8 cellular contexts compared by ENCODE assay signal in the genomic region with DNA sequence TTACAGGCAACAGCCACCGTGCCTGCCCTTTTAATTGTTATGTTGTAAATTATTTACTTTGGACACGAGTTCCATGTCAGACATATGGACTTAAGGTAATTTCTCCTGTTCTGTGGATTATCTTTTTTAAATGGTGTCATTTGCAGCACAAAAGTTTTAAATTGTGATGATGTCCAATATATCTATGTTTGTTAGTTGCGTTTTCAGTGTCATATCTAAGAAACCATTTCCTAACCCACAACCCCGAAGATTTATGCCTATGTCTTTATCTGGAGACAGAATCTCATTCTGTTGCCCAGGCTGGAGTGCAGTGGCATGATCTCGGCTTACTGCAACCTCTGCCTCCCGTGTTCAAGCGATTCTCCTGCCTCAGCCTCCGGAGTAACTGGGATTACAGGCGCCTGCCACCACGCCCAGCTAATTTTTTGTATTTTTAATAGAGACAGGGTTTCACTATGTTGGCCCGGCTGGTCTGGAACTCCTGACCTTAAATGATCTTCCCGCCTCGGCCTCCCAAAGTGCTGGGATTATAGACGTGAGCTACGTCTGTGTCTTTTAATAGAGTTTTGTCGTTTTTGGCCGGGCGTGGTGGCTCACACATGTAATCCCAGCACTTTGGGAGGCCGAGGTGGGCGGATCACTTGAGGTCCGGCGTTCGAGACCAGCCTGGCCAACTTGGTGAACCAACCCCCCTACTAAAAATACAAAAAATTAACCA. TPM values are rescaled to one million over a fixed set of nuclear protein-coding genes. Genes with fewer than 3 reads are reported as not detected.
DNase-seq lines count a peak whose midpoint lies in the region; TF ChIP-seq lines count a peak whose summit lies in the region.
"Not testable (repeated sequence)": the region's sequence is repeated elsewhere in the genome, so short reads cannot be mapped to it uniquely, and the experiment has no call there.

No MANE protein-coding gene starts in this region.

- H3K27me3 ChIP-seq in BLaER1; HUES48 (ENCODE audit: control insufficient read depth, insufficient read depth, low read length); SJSA1 (replicated peaks); ectodermal cell (ENCODE audit: control insufficient read depth, insufficient read depth, low read length, poor library complexity, severe bottlenecking); iPS-15b (ENCODE audit: control insufficient read depth, insufficient read depth, low read length); neural cell (ENCODE audit: insufficient read depth, low read depth, low read length); stomach: not testable (repeated sequence)

- peak overlapping the region; percentile 83 for H3K27ac Mint-ChIP-seq in activated naive CD8-positive, alpha-beta T cell

- H3K4me3 ChIP-seq in BLaER1 (peak overlapping the region; percentile 99), HUES48 (ENCODE audit: low read depth, low read length) (peak overlapping the region; percentile 63), SJSA1 (peak overlapping the region; percentile 100), ectodermal cell (ENCODE audit: insufficient read depth, low read depth, low read length) (peak overlapping the region; percentile 40), iPS-15b (ENCODE audit: low read depth, low read length) (peak overlapping the region; percentile 52), neural cell (ENCODE audit: low read length) (peak overlapping the region; percentile 98), stomach (peak overlapping the region; percentile 91 to 100 (median 96))

- H3K36me3 ChIP-seq in BLaER1, result peaks cover 26% of the 10 kb centered on the region
- not testable (repeated sequence) for H3K36me3 ChIP-seq in HUES48 (ENCODE audit: control insufficient read depth, insufficient read depth, low read length); ectodermal cell (ENCODE audit: control insufficient read depth, insufficient read depth, low read length); iPS-15b (ENCODE audit: control insufficient read depth, insufficient read depth, low read length); neural cell (ENCODE audit: insufficient read depth, low read length)
- peaks cover 13% of the 10 kb centered on the region for H3K36me3 ChIP-seq in SJSA1
- peaks cover 4 to 15% (median 12%) of the 10 kb centered on the region in 4 donors for H3K36me3 ChIP-seq in stomach

- not testable (repeated sequence) for TF ChIP-seq POLR2A in stomach (IDR thresholded peaks at IDR 0.05)

- not testable (repeated sequence) for H3K27ac ChIP-seq in BLaER1; SJSA1; ectodermal cell (ENCODE audit: insufficient read depth, low read depth, low read length, poor library complexity, severe bottlenecking); neural cell (ENCODE audit: low read length)
- H3K27ac ChIP-seq in HUES48 (ENCODE audit: low read depth, low read length) (peak overlapping the region; percentile 14), stomach (peak overlapping the region; percentile 80 to 91 (median 83))

- not testable (repeated sequence) for TF ChIP-seq EP300 in neural cell (conservative IDR thresholded peaks at IDR 0.05; ENCODE audit: poor library complexity, severe bottlenecking); stomach (IDR thresholded peaks at IDR 0.05)

- intact Hi-C loops in stomach (cut with DNase I; ENCODE audit: low total_unique reads), result not testable (repeated sequence)

- not testable (repeated sequence) for H3K36me3 Mint-ChIP-seq in activated naive CD8-positive, alpha-beta T cell

- H3K4me1 ChIP-seq in BLaER1 (peaks cover 25% of the 10 kb centered on the region), stomach (peaks cover 15 to 50% (median 41%) of the 10 kb centered on the region in 4 donors)
- H3K4me1 ChIP-seq in HUES48 (ENCODE audit: control insufficient read depth, insufficient read depth, low read length); SJSA1 (replicated peaks); ectodermal cell (ENCODE audit: control insufficient read depth, insufficient read depth, low read length); iPS-15b (ENCODE audit: control insufficient read depth, insufficient read depth, low read length): not testable (repeated sequence)

- TF ChIP-seq CTCF in neural cell (IDR thresholded peaks at IDR 0.05; ENCODE audit: poor library complexity, severe bottlenecking); stomach (IDR thresholded peaks at IDR 0.05): not testable (repeated sequence)

- not testable (repeated sequence) for H3K9me2 ChIP-seq in neural cell (ENCODE audit: insufficient read depth, low read length)

- H2AFZ ChIP-seq in neural cell (ENCODE audit: low read depth, low read length), result not testable (repeated sequence)

- H3K4me1 Mint-ChIP-seq in activated naive CD8-positive, alpha-beta T cell (ENCODE audit: low read depth), result peaks cover 38% of the 10 kb centered on the region

- 89 to 92% methylated on average over 23 of the region's 23 CpGs for WGBS in ectodermal cell, 2 experiments
- 26 to 40% (median 35%) methylated on average over 23 of the region's 23 CpGs for WGBS in stomach, 5 donors

- DNase-seq in SJSA1 (ENCODE audit: low read depth in 1 of 2, low spot score in 2 of 2); stomach: not testable (repeated sequence)

- not testable (repeated sequence) for H3F3A ChIP-seq in neural cell (ENCODE audit: insufficient read depth, low read length, poor library complexity, severe bottlenecking)

- H3K4me3 Mint-ChIP-seq in activated naive CD8-positive, alpha-beta T cell, result peak overlapping the region; percentile 78

- H3K9me3 Mint-ChIP-seq in activated naive CD8-positive, alpha-beta T cell (ENCODE audit: low read depth), result not testable (repeated sequence)

- H3K9me3 ChIP-seq in BLaER1; HUES48 (ENCODE audit: control insufficient read depth, insufficient read depth, low read length); SJSA1 (replicated peaks); ectodermal cell (ENCODE audit: control insufficient read depth, low read length); iPS-15b (ENCODE audit: control insufficient read depth, insufficient read depth, low read length); neural cell (ENCODE audit: low read length); stomach: not testable (repeated sequence)

- H3K9ac ChIP-seq in BLaER1, result peak overlapping the region; percentile 64; the same call in 1 of the 2 replicates
- not testable (repeated sequence) for H3K9ac ChIP-seq in HUES48 (ENCODE audit: low read depth, low read length); iPS-15b (ENCODE audit: low read depth, low read length)
- peak overlapping the region; percentile 77 for H3K9ac ChIP-seq in neural cell (ENCODE audit: low read length)

- peak overlapping the region; percentile 75 for H3K4me2 ChIP-seq in BLaER1
- not testable (repeated sequence) for H3K4me2 ChIP-seq in neural cell (ENCODE audit: low read length)

- not testable (repeated sequence) for TF ChIP-seq RAD21 in neural cell (conservative IDR thresholded peaks at IDR 0.05)

- H3K27me3 Mint-ChIP-seq in activated naive CD8-positive, alpha-beta T cell, result not testable (repeated sequence)

- peaks cover 28% of the 10 kb centered on the region for H3K79me2 ChIP-seq in neural cell (replicated peaks; ENCODE audit: insufficient read depth, low read length)

- H4K20me1 ChIP-seq in BLaER1, result peaks cover 51% of the 10 kb centered on the region
- not testable (repeated sequence) for H4K20me1 ChIP-seq in neural cell (ENCODE audit: insufficient read depth)

RNA-seq across cellular contexts. Expression of a gene that starts 0.9 kb away (rescaled TPM):
- total RNA-seq in SJSA1 (2014; rRNA removed; shearing (Covaris generic)), result 9.7 and 10.3 TPM in 2 replicates
- polyA plus RNA-seq in ectodermal cell (2013, experiment 1 of 4), result 46.5 TPM
- 59.7 TPM for polyA plus RNA-seq in ectodermal cell (2013, experiment 2 of 4)
- polyA plus RNA-seq in ectodermal cell (2013, experiment 3 of 4), result 37.7 TPM
- 48.0 TPM for polyA plus RNA-seq in ectodermal cell (2013, experiment 4 of 4)
- polyA plus RNA-seq in neural cell (19.4 and 21.0 TPM in 2 replicates), stomach (10 to 100 TPM in 1 of 3 donors, 1 to 10 TPM in 2; 5.2 to 12.0 (median 6.4) TPM)
- 22.6 and 30.7 TPM in 2 replicates for polyA minus RNA-seq in neural cell
- 10 to 100 TPM; 21.3 to 39.8 (median 24.5) TPM for total RNA-seq in stomach

RNA-seq across cellular contexts. Expression of a gene that starts 19.8 kb away (rescaled TPM):
- total RNA-seq in SJSA1 (2014; rRNA removed; shearing (Covaris generic)), result 7.0 and 14.3 TPM in 2 replicates
- 23.6 TPM for polyA plus RNA-seq in ectodermal cell (2013, experiment 1 of 4)
- polyA plus RNA-seq in ectodermal cell (2013, experiment 2 of 4), result 27.8 TPM
- 27.4 TPM for polyA plus RNA-seq in ectodermal cell (2013, experiment 3 of 4)
- polyA plus RNA-seq in ectodermal cell (2013, experiment 4 of 4), result 24.2 TPM
- polyA plus RNA-seq in neural cell, result 14.3 and 20.0 TPM in 2 replicates
- polyA minus RNA-seq in neural cell, result 7.3 and 8.0 TPM in 2 replicates
- total RNA-seq in stomach, result 10 to 100 TPM in 3 of 5 donors, 1 to 10 TPM in 2; 3.1 to 13.9 (median 12.3) TPM
- polyA plus RNA-seq in stomach, result 10 to 100 TPM; 12.6 to 26.3 (median 12.8) TPM

RNA-seq across cellular contexts. Expression of a gene that starts 54.5 kb away (rescaled TPM):
- total RNA-seq in SJSA1 (2014; rRNA removed; shearing (Covaris generic)), result 1.5 and 2.9 TPM in 2 replicates
- 57.1 TPM for polyA plus RNA-seq in ectodermal cell (2013, experiment 1 of 4)
- polyA plus RNA-seq in ectodermal cell (2013, experiment 2 of 4), result 58.6 TPM
- polyA plus RNA-seq in ectodermal cell (2013, experiment 3 of 4), result 42.2 TPM
- 45.0 TPM for polyA plus RNA-seq in ectodermal cell (2013, experiment 4 of 4)
- 19.0 and 27.9 TPM in 2 replicates for polyA plus RNA-seq in neural cell
- 19.3 and 20.7 TPM in 2 replicates for polyA minus RNA-seq in neural cell
- 10 to 100 TPM; 14.3 to 45.1 (median 23.3) TPM for total RNA-seq in stomach
- polyA plus RNA-seq in stomach, result 10 to 100 TPM; 10.2 to 16.9 (median 15.5) TPM

Comparison
In these comparisons a context has a peak if more than half of its experiments do, and no peak if none do; other contexts are left out.
1. H3K4me3 ChIP-seq: peak in every context shown above with its lines; median percentile 100 in SJSA1; 99 in BLaER1; 98 in neural cell; 96 in stomach; 63 in HUES48; 52 in iPS-15b; 40 in ectodermal cell.